In the genomic region with DNA sequence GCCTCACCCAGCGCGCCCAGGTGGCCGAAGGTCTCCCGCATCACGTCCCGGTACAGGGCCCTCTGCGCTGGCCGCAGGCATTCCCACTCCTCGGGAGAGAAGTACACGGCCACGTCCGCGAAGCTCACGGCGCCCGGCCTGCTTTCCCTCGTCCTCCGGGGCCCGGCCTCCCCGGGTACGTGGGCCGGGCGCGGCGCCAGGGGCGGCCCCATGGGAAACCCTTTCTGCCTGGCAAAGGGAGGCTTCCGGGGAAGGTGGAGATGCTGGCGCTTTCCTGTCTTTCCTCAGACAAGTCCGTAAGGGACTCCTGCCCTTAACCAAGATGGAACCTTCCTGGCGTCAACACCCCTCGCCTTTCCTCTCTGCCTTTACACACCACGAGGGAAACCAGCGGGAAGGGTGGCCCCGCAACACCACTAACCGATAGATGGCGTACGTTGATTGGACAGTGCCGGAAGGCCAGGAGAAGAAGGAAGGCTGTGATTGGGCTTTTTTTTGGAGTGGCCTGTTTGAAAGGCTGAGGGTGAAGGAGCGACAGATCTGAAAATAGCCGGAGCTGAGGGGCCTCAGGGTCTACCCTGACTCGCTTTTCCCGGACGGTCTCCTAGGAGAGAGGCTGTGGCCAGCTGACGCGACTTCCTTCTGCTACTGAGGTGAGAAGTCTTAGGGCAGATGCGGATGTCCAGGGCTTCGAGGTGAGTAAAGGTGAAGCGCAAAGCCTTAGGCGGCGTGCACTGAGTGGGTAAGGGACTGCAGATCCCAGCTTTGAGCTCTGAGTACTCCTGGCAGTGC, we compare ENCODE assay signal across 8 cellular contexts. TPM values are rescaled to one million over a fixed set of nuclear protein-coding genes. Genes with fewer than 3 reads are reported as not detected.
A peak's percentile ranks its signal among the peaks of the same experiment; 100 is the strongest.
DNase-seq lines count a peak whose midpoint lies in the region; ATAC-seq and TF ChIP-seq lines count a peak whose summit lies in the region.

Gene ZNF785 (minus strand): TSS at position 298 of the 792 bp plus-strand sequence. CDS start 86 bp downstream, at position 212.

- intact Hi-C loops in Calu3 (cut with micrococcal nuclease; ENCODE audit: unreplicated experiment), result loop anchor here (1.0 to 10.0 kb wide), 2 partner anchors 13 to 151 kb away; partner anchors contain the start of gene DCTPP1
- intact Hi-C loops in Panc1 (cut with micrococcal nuclease; ENCODE audit: unreplicated experiment), result no loop called here
- intact Hi-C loops in esophagus squamous epithelium (cut with DNase I), result loop anchor here (10.0 kb wide), 1 partner anchor 59 kb away; no protein-coding TSS in a partner anchor

- H3K27ac ChIP-seq in HUES64 (ENCODE audit: low read depth, low read length), result peak within 1 kb of the TSS; percentile 82
- H3K27ac ChIP-seq in Panc1 (ENCODE audit: low read length), result peak within 1 kb of the TSS; percentile 85
- H3K27ac ChIP-seq in esophagus squamous epithelium, result peak within 1 kb of the TSS; percentile 86 to 96 (median 96)
- H3K27ac ChIP-seq in muscle layer of duodenum (ENCODE audit: low read length), result peak within 1 kb of the TSS; percentile 92

- H3K27me3 ChIP-seq in HUES64 (ENCODE audit: insufficient read depth, low read length) (no peaks in the 10 kb centered on the region), Panc1 (ENCODE audit: control insufficient read depth, insufficient read depth, low read length) (no peaks in the 10 kb centered on the region), esophagus squamous epithelium (no peaks in the 10 kb centered on the region), muscle layer of duodenum (ENCODE audit: low read depth, low read length) (no peaks in the 10 kb centered on the region)

- WGBS in HUES64, result 4% methylated on average over 50 of the region's 50 CpGs
- WGBS in esophagus squamous epithelium, 2 donors, result 0% methylated on average over 10 to 16 of the region's 50 CpGs

- H3K27ac Mint-ChIP-seq in Calu3 (ENCODE audit: unreplicated experiment), result peak within 1 kb of the TSS; percentile 91

- peak within 1 kb of the TSS; percentile 86 for H3K4me3 Mint-ChIP-seq in Calu3 (ENCODE audit: low read depth, unreplicated experiment)

- TSS peak; percentile 67 for BruUV-seq in Calu3 (replicated peaks; lab: Mats Ljungman, UMichigan)
- BruUV-seq in Panc1 (replicated peaks; lab: Mats Ljungman, UMichigan), result TSS peak; percentile 87

- H3K36me3 ChIP-seq in HUES64 (ENCODE audit: insufficient read depth, low read length) (peaks cover 40% of the 10 kb centered on the region), Panc1 (ENCODE audit: control insufficient read depth, insufficient read depth, low read length) (no peaks in the 10 kb centered on the region), esophagus squamous epithelium (peaks cover 10 to 33% (median 12%) of the 10 kb centered on the region in 3 donors), muscle layer of duodenum (ENCODE audit: control insufficient read depth in 1 of 2, insufficient read depth in 2 of 2, low read length in 2 of 2) (peaks cover 5 to 21% of the 10 kb centered on the region in 2 donors)

- POLR2A ChIA-PET in Panc1 (lab: Charles Lee), result interaction anchor here (0.6 to 0.8 kb wide), 2 partner anchors 156 to 425 kb away, joined by 3 read pairs; partner anchors contain the start of gene DCTPP1

- H3K36me3 Mint-ChIP-seq in Calu3 (ENCODE audit: insufficient read depth, unreplicated experiment), result peaks cover 68% of the 10 kb centered on the region

- H3K9me3 ChIP-seq in HUES64 (ENCODE audit: insufficient read depth, low read depth, low read length) (no peaks in the 10 kb centered on the region), Panc1 (ENCODE audit: control insufficient read depth, insufficient read depth, low read depth, low read length) (no peaks in the 10 kb centered on the region), esophagus squamous epithelium (no peaks in the 10 kb centered on the region), muscle layer of duodenum (ENCODE audit: control insufficient read depth in 1 of 2, low read length in 2 of 2) (no peaks in the 10 kb centered on the region)

- TF ChIP-seq CTCF in Calu3 (IDR thresholded peaks at IDR 0.05; ENCODE audit: unreplicated experiment), result peak; percentile 36
- no peak for TF ChIP-seq CTCF in Panc1 (IDR thresholded peaks at IDR 0.05)
- TF ChIP-seq CTCF in esophagus squamous epithelium (IDR thresholded peaks at IDR 0.05), result peak in 5 of 6 experiments; percentile 32 to 63 (median 33)

- in situ Hi-C loops in Panc1 (cut with HindIII; ENCODE audit: low pct_unique_long_range_greater_than_20kb, low sequenced_read_pairs), result no loop called here

- no peaks in the 10 kb centered on the region for H3K4me1 Mint-ChIP-seq in Calu3 (ENCODE audit: low read depth, unreplicated experiment)

- H3K4me3 ChIP-seq in HUES64 (ENCODE audit: low read length) (peak within 1 kb of the TSS; percentile 71), Panc1 (ENCODE audit: low read depth in 2 of 2, low read length in 2 of 2) (peak within 1 kb of the TSS; percentile 59 to 63), esophagus squamous epithelium (peak within 1 kb of the TSS; percentile 56 to 96 (median 80)), muscle layer of duodenum (ENCODE audit: low read depth in 1 of 2, low read length in 2 of 2) (peak within 1 kb of the TSS; percentile 88 to 93)

- DNase-seq in Calu3, result peak; percentile 98
- peak; percentile 72 for DNase-seq in Panc1 (ENCODE audit: low read depth, low spot score)
- DNase-seq in activated T-cell treated with anti-CD3 and anti-CD28 coated beads, Interleukin-2, amount 50 U/mL, for 48 hours, result peak; percentile 94
- peak; percentile 74 for DNase-seq in esophagus squamous epithelium (lab: John Stamatoyannopoulos, UW)
- DNase-seq in stimulated activated CD8-positive, alpha-beta memory T cell treated with anti-CD3 and anti-CD28 coated beads, Interleukin-7, amount 100 ng/mL, for 24 hours (ENCODE audit: low read depth), result peak; percentile 83

- H3K9ac ChIP-seq in HUES64 (ENCODE audit: low read depth, low read length), result peak within 1 kb of the TSS; percentile 93

- CTCF ChIA-PET in Calu3 (lab: Charles Lee), result interaction anchor here (0.6 to 2.2 kb wide), 8 partner anchors 14 to 305 kb away, joined by 3 to 10 read pairs (median 4); partner anchors contain the start of genes DCTPP1 and ZNF688
- CTCF ChIA-PET in Panc1 (lab: Charles Lee), result no interaction called here

- H3K4me1 ChIP-seq in HUES64 (ENCODE audit: insufficient read depth, low read length) (peaks cover 4% of the 10 kb centered on the region; the same call in 1 of the 2 replicates), Panc1 (ENCODE audit: control insufficient read depth, insufficient read depth, low read length) (no peaks in the 10 kb centered on the region; the same call in 1 of the 2 replicates), esophagus squamous epithelium (peaks cover 16 to 48% (median 19%) of the 10 kb centered on the region in 3 donors), muscle layer of duodenum (ENCODE audit: control insufficient read depth in 1 of 2, insufficient read depth in 2 of 2, low read length in 2 of 2) (peaks cover 0 to 22% of the 10 kb centered on the region in 2 donors)

- peak in 1 of 4 donors; percentile 32 for TF ChIP-seq POLR2A in esophagus squamous epithelium (IDR thresholded peaks at IDR 0.05)

- ATAC-seq in GM21390 (IDR thresholded peaks at IDR 0.05; ENCODE audit: unreplicated experiment), result peak; percentile 84
- ATAC-seq in Panc1, result peak; percentile 96

- H3K9me3 Mint-ChIP-seq in Calu3 (ENCODE audit: low read depth, unreplicated experiment), result no peaks in the 10 kb centered on the region

- no peaks in the 10 kb centered on the region for H3K27me3 Mint-ChIP-seq in Calu3 (ENCODE audit: unreplicated experiment)

RNA-seq across cellular contexts. Expression of gene ZNF785, which starts in this region (rescaled TPM):
- total RNA-seq in Calu3 (2022) (22.2 and 22.9 TPM in 2 replicates), Panc1 (2021; ENCODE audit: unreplicated experiment) (6.2 TPM), esophagus squamous epithelium (10 to 100 TPM in 1 of 4 donors, 1 to 10 TPM in 3; 2.7 to 10.9 (median 5.6) TPM)
- 5.2 TPM for polyA plus RNA-seq in HUES64 (2013, experiment 1 of 2)
- 6.4 TPM for polyA plus RNA-seq in HUES64 (2013, experiment 2 of 2)
- polyA plus RNA-seq in Panc1 (2012; ENCODE audit: insufficient read length), result 5.0 TPM

Comparison
In these comparisons a context has a peak if more than half of its experiments do, and no peak if none do; other contexts are left out.
1. Peak in every context shown above with its lines: DNase-seq, ATAC-seq, H3K4me3 ChIP-seq and H3K27ac ChIP-seq.